In genomic region chr14:31510222-31510621, GRCh38 we compare ENCODE assay signal across 9 cellular contexts. TPM values are rescaled to one million over a fixed set of nuclear protein-coding genes. Genes with fewer than 3 reads are reported as not detected.
DNase-seq lines count a peak whose midpoint lies in the region; ATAC-seq and TF ChIP-seq lines count a peak whose summit lies in the region.
"Had no signal": no experiment of that assay in that cellular context is flagged by ENCODE, and none has a peak within 500 bp of the region (broad histone marks: within the 10 kb centered on the region; RNA-seq: fewer than 3 reads in every experiment).

No MANE protein-coding gene starts in this region.

- no peaks in the 10 kb centered on the region for H3K27me3 ChIP-seq in left lung

- DNase-seq in ELR (ENCODE audit: low read depth) (peak; percentile 53), NCI-H1105 (lab: John Stamatoyannopoulos, UW) (peak; percentile 43), amniotic epithelial cell (ENCODE audit: low read depth) (peak; percentile 10), left lung (no peak), posterior cingulate gyrus (no peak), NCI-H187 (lab: John Stamatoyannopoulos, UW) (no peak)

- H3K27ac ChIP-seq in left lung = no peak overlapping the region
- H3K27ac ChIP-seq: neutrophil had no signal

- ATAC-seq in left lung = peak; percentile 25
- no peak for ATAC-seq in HG03457 (IDR thresholded peaks at IDR 0.05; ENCODE audit: unreplicated experiment)
- ATAC-seq in HG03565 (IDR thresholded peaks at IDR 0.05; ENCODE audit: unreplicated experiment) = no peak

- H3K4me1 ChIP-seq in left lung = no peaks in the 10 kb centered on the region

- no peaks in the 10 kb centered on the region for H3K36me3 ChIP-seq in left lung
- H3K36me3 ChIP-seq: neutrophil had no signal

- H3K9me3 ChIP-seq in left lung = no peaks in the 10 kb centered on the region
- H3K9me3 ChIP-seq: neutrophil had no signal

- TF ChIP-seq CTCF in left lung (IDR thresholded peaks at IDR 0.05) = peak in 1 of 2 donors; percentile 60

- H3K4me3 ChIP-seq in left lung = no peak overlapping the region

- intact Hi-C loops in left lung (cut with DNase I) (loop anchor here in 1 of 2 donors (5.0 kb wide), 1 partner anchor 742 kb away; no protein-coding TSS in a partner anchor), posterior cingulate gyrus (cut with DNase I) (loop anchor here (2.0 kb wide), 1 partner anchor 745 kb away; no protein-coding TSS in a partner anchor)

RNA-seq across cellular contexts. Expression of gene GPR33, which starts 22.4 kb away (rescaled TPM):
- not detected for total RNA-seq in left lung

RNA-seq across cellular contexts. Expression of gene NUBPL, which starts 51.0 kb away (rescaled TPM):
- total RNA-seq in left lung = 10 to 100 TPM; 10.1 to 12.8 TPM

RNA-seq across cellular contexts. Expression of gene DTD2, which starts 52.9 kb away (rescaled TPM):
- 10 to 100 TPM; 19.8 to 24.6 TPM for total RNA-seq in left lung

Comparison
In these comparisons a context has a peak if more than half of its experiments do, and no peak if none do; other contexts are left out.
1. DNase-seq: peak in ELR (single experiment), NCI-H1105 (single experiment) and amniotic epithelial cell (single experiment); none in left lung (0 of 2), posterior cingulate gyrus (0 of 10) and NCI-H187 (0 of 2).